1 cellular context compared by ENCODE assay signal in the genomic region with DNA sequence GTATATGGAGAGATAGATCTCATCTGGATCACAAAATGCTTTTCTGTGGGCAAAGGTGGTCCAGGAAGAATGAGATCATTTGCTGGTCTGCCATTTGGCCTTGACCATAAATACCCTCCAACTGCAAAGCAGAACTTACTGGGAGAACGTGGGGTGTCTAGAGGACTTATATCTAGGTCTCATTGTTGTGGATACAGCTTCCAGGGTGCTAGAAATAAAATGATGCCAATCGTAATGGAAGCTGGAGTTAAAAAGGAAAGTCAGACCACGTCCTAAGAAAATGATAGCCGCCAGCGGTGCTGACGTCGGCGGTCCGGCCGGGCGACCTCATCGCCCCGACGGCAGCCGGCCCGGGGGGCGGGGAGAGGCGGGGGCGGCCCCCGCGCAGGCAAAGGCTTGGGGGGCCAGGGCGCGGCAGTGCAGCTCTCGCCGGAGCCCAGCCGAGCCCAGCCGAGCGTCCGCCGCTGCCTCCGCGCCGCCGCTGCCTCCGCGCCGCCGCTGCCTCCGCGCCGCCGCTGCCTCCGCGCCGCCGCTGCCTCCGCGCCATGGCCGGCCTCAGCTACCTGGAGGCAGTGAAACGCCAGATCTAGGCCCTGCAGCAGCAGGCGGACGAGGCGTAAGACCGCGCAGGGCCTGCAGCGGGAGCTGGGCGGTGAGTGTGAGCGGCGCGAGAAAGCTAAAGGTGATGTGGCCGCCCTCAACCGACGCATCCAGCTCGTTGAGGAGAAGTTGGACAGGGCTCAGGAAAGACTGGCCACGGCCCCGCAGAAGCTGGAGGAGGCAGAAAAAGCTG.
TF ChIP-seq lines count a peak whose summit lies in the region.

No MANE protein-coding gene starts in this region.

TF ChIP-seq in HepG2, 621 proteins besides CTCF, POLR2A, EP300 and RAD21 (continued from another document and continues in another):
- TF ChIP-seq ZNF512B (CRISPR knock-in tag; IDR thresholded peaks at IDR 0.05; ENCODE audit: borderline replicate concordance), result 0 out of 2 replicates have a peak, but pooled peaks have one; percentile 73
- TF ChIP-seq ZNF160 (CRISPR knock-in tag; IDR thresholded peaks at IDR 0.05), result no peak; the same call in 1 of the 2 replicates
- no peak; the same call in 1 of the 2 replicates for TF ChIP-seq THAP11 (CRISPR knock-in tag; IDR thresholded peaks at IDR 0.05)
- TF ChIP-seq AGO2 (optimal IDR thresholded peaks at IDR 0.05; ENCODE audit: low read depth, low read length), result no peak
- TF ChIP-seq STAT6 (CRISPR knock-in tag; IDR thresholded peaks at IDR 0.05; ENCODE audit: borderline replicate concordance), result no peak
- TF ChIP-seq RFX5 (IDR thresholded peaks at IDR 0.05; ENCODE audit: low read depth, low read length), result no peak
- TF ChIP-seq, protein P1, sequence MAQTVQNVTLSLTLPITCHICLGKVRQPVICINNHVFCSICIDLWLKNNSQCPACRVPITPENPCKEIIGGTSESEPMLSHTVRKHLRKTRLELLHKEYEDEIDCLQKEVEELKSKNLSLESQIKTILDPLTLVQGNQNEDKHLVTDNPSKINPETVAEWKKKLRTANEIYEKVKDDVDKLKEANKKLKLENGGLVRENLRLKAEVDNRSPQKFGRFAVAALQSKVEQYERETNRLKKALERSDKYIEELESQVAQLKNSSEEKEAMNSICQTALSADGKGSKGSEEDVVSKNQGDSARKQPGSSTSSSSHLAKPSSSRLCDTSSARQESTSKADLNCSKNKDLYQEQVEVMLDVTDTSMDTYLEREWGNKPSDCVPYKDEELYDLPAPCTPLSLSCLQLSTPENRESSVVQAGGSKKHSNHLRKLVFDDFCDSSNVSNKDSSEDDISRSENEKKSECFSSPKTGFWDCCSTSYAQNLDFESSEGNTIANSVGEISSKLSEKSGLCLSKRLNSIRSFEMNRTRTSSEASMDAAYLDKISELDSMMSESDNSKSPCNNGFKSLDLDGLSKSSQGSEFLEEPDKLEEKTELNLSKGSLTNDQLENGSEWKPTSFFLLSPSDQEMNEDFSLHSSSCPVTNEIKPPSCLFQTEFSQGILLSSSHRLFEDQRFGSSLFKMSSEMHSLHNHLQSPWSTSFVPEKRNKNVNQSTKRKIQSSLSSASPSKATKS (CRISPR knock-in tag; IDR thresholded peaks at IDR 0.05), result no peak
- TF ChIP-seq, protein P2, sequence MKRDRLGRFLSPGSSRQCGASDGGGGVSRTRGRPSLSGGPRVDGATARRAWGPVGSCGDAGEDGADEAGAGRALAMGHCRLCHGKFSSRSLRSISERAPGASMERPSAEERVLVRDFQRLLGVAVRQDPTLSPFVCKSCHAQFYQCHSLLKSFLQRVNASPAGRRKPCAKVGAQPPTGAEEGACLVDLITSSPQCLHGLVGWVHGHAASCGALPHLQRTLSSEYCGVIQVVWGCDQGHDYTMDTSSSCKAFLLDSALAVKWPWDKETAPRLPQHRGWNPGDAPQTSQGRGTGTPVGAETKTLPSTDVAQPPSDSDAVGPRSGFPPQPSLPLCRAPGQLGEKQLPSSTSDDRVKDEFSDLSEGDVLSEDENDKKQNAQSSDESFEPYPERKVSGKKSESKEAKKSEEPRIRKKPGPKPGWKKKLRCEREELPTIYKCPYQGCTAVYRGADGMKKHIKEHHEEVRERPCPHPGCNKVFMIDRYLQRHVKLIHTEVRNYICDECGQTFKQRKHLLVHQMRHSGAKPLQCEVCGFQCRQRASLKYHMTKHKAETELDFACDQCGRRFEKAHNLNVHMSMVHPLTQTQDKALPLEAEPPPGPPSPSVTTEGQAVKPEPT (CRISPR knock-in tag; IDR thresholded peaks at IDR 0.05; ENCODE audit: low read depth), result no peak
- no peak for TF ChIP-seq ZNF17 (CRISPR knock-in tag; IDR thresholded peaks at IDR 0.05)
- no peak for TF ChIP-seq PRMT3 (CRISPR knock-in tag; IDR thresholded peaks at IDR 0.05; ENCODE audit: borderline replicate concordance, low read depth)
- 0 out of 2 replicates have a peak, but pooled peaks have one; percentile 28 for TF ChIP-seq ZNF343 (CRISPR knock-in tag; IDR thresholded peaks at IDR 0.05)
- TF ChIP-seq, protein P3, sequence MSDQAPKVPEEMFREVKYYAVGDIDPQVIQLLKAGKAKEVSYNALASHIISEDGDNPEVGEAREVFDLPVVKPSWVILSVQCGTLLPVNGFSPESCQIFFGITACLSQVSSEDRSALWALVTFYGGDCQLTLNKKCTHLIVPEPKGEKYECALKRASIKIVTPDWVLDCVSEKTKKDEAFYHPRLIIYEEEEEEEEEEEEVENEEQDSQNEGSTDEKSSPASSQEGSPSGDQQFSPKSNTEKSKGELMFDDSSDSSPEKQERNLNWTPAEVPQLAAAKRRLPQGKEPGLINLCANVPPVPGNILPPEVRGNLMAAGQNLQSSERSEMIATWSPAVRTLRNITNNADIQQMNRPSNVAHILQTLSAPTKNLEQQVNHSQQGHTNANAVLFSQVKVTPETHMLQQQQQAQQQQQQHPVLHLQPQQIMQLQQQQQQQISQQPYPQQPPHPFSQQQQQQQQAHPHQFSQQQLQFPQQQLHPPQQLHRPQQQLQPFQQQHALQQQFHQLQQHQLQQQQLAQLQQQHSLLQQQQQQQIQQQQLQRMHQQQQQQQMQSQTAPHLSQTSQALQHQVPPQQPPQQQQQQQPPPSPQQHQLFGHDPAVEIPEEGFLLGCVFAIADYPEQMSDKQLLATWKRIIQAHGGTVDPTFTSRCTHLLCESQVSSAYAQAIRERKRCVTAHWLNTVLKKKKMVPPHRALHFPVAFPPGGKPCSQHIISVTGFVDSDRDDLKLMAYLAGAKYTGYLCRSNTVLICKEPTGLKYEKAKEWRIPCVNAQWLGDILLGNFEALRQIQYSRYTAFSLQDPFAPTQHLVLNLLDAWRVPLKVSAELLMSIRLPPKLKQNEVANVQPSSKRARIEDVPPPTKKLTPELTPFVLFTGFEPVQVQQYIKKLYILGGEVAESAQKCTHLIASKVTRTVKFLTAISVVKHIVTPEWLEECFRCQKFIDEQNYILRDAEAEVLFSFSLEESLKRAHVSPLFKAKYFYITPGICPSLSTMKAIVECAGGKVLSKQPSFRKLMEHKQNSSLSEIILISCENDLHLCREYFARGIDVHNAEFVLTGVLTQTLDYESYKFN (CRISPR knock-in tag; conservative IDR thresholded peaks at IDR 0.05), result no peak
- peak; percentile 65; the same call in 1 of the 2 replicates for TF ChIP-seq CENPT (CRISPR knock-in tag; IDR thresholded peaks at IDR 0.05; ENCODE audit: low read depth)
- TF ChIP-seq HOXA9 (CRISPR knock-in tag; IDR thresholded peaks at IDR 0.05; ENCODE audit: borderline replicate concordance), result peak; percentile 71; the same call in 1 of the 2 replicates
- TF ChIP-seq ZNF121 (CRISPR knock-in tag; IDR thresholded peaks at IDR 0.05), result no peak; the same call in 1 of the 2 replicates
- TF ChIP-seq RBM39 (IDR thresholded peaks at IDR 0.05; ENCODE audit: low read depth, low read length, poor library complexity, severe bottlenecking), result no peak
- TF ChIP-seq ZNF230 (CRISPR knock-in tag; IDR thresholded peaks at IDR 0.05), result peak; percentile 34; the same call in 1 of the 2 replicates
- 0 out of 2 replicates have a peak, but pooled peaks have one; percentile 45 for TF ChIP-seq ZFYVE20 (CRISPR knock-in tag; IDR thresholded peaks at IDR 0.05; ENCODE audit: borderline replicate concordance, low read depth)
- TF ChIP-seq, protein P4, sequence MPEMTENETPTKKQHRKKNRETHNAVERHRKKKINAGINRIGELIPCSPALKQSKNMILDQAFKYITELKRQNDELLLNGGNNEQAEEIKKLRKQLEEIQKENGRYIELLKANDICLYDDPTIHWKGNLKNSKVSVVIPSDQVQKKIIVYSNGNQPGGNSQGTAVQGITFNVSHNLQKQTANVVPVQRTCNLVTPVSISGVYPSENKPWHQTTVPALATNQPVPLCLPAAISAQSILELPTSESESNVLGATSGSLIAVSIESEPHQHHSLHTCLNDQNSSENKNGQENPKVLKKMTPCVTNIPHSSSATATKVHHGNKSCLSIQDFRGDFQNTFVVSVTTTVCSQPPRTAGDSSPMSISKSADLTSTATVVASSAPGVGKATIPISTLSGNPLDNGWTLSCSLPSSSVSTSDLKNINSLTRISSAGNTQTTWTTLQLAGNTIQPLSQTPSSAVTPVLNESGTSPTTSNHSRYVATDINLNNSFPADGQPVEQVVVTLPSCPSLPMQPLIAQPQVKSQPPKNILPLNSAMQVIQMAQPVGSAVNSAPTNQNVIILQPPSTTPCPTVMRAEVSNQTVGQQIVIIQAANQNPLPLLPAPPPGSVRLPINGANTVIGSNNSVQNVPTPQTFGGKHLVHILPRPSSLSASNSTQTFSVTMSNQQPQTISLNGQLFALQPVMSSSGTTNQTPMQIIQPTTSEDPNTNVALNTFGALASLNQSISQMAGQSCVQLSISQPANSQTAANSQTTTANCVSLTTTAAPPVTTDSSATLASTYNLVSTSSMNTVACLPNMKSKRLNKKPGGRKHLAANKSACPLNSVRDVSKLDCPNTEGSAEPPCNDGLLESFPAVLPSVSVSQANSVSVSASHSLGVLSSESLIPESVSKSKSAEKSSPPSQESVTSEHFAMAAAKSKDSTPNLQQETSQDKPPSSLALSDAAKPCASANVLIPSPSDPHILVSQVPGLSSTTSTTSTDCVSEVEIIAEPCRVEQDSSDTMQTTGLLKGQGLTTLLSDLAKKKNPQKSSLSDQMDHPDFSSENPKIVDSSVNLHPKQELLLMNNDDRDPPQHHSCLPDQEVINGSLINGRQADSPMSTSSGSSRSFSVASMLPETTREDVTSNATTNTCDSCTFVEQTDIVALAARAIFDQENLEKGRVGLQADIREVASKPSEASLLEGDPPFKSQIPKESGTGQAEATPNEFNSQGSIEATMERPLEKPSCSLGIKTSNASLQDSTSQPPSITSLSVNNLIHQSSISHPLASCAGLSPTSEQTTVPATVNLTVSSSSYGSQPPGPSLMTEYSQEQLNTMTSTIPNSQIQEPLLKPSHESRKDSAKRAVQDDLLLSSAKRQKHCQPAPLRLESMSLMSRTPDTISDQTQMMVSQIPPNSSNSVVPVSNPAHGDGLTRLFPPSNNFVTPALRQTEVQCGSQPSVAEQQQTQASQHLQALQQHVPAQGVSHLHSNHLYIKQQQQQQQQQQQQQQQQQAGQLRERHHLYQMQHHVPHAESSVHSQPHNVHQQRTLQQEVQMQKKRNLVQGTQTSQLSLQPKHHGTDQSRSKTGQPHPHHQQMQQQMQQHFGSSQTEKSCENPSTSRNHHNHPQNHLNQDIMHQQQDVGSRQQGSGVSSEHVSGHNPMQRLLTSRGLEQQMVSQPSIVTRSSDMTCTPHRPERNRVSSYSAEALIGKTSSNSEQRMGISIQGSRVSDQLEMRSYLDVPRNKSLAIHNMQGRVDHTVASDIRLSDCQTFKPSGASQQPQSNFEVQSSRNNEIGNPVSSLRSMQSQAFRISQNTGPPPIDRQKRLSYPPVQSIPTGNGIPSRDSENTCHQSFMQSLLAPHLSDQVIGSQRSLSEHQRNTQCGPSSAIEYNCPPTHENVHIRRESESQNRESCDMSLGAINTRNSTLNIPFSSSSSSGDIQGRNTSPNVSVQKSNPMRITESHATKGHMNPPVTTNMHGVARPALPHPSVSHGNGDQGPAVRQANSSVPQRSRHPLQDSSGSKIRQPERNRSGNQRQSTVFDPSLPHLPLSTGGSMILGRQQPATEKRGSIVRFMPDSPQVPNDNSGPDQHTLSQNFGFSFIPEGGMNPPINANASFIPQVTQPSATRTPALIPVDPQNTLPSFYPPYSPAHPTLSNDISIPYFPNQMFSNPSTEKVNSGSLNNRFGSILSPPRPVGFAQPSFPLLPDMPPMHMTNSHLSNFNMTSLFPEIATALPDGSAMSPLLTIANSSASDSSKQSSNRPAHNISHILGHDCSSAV (CRISPR knock-in tag; IDR thresholded peaks at IDR 0.05; ENCODE audit: borderline replicate concordance), result no peak
- no peak for TF ChIP-seq GRHL1 (CRISPR knock-in tag; conservative IDR thresholded peaks at IDR 0.05)
- no peak for TF ChIP-seq ZNF557 (CRISPR knock-in tag; IDR thresholded peaks at IDR 0.05)
- TF ChIP-seq ZNF12 (CRISPR knock-in tag; IDR thresholded peaks at IDR 0.05), result peak; percentile 73
